ENCODE assay signal across 18 cellular contexts in the genomic region with DNA sequence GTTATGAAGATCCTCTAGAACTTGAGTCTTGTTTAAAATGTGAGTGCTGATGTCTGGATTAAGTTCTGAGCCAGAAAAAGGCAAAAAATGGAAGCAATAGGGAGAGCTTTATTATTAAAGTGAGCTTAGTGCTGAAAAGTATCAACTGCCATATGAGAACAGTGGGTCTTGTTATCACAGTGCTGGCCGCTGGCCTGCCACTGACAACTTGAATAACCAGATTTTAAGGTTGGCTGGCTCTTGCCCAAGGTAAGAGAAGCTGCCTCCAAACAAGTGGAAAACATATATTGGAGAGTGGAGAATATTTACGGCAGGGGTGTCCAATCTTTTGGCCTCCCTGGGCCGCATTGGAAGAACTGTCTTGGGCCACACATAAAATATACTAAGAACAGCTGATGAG. TPM values are rescaled to one million over a fixed set of nuclear protein-coding genes. Genes with fewer than 3 reads are reported as not detected.
DNase-seq lines count a peak whose midpoint lies in the region; ATAC-seq, FAIRE-seq and TF ChIP-seq lines count a peak whose summit lies in the region.
"Had no signal": no experiment of that assay in that cellular context is flagged by ENCODE, and none has a peak within 500 bp of the region (broad histone marks: within the 10 kb centered on the region; RNA-seq: fewer than 3 reads in every experiment).

No MANE protein-coding gene starts in this region.

- H4K20me1 ChIP-seq in PC-9 (ENCODE audit: insufficient read depth), result no peaks in the 10 kb centered on the region

- H3K4me3 ChIP-seq in PC-9, result no peak overlapping the region
- H3K4me3 ChIP-seq in pancreas, result no peak overlapping the region
- no peak overlapping the region for H3K4me3 ChIP-seq in sigmoid colon
- H3K4me3 ChIP-seq: GM23338, K562, Peyer's patch had no signal

- intact Hi-C loops in PC-9 (cut with micrococcal nuclease; ENCODE audit: unreplicated experiment), result loop anchor here (1.0 kb wide), 1 partner anchor 12 kb away; no protein-coding TSS in a partner anchor
- intact Hi-C loops in left ventricle myocardium superior (cut with micrococcal nuclease), result no loop called here
- intact Hi-C loops in pancreas (cut with DNase I), result no loop called here
- intact Hi-C loops in sigmoid colon (cut with DNase I), result no loop called here

- H3K4me1 ChIP-seq in PC-9 (replicated peaks; ENCODE audit: insufficient read depth) (no peaks in the 10 kb centered on the region), pancreas (peaks cover 0 to 7% (median 7%) of the 10 kb centered on the region in 3 donors), sigmoid colon (no peaks in the 10 kb centered on the region)
- H3K4me1 ChIP-seq: Peyer's patch had no signal

- no peaks in the 10 kb centered on the region for H3K9me2 ChIP-seq in PC-9 (ENCODE audit: insufficient read depth)

- TF ChIP-seq CTCF in C4-2B (conservative IDR thresholded peaks at IDR 0.05) (no peak), PC-9 (conservative IDR thresholded peaks at IDR 0.05) (no peak), pancreas (IDR thresholded peaks at IDR 0.05) (no peak), sigmoid colon (IDR thresholded peaks at IDR 0.05) (no peak)

- WGBS in pancreas, 2 donors, result 17 to 24% methylated on average over 3 of the region's 3 CpGs
- 51 to 80% methylated on average over 3 of the region's 3 CpGs for WGBS in sigmoid colon, 2 donors

- H3K4me2 ChIP-seq in PC-9, result no peak overlapping the region
- H3K4me2 ChIP-seq: GM23338 had no signal

- DNase-seq in PC-9, result peak; percentile 27 to 38
- DNase-seq in left ventricle myocardium superior, result peak; percentile 56
- DNase-seq in pancreas, result peak; percentile 65 to 76 (median 70)
- DNase-seq in substantia nigra (lab: John Stamatoyannopoulos, UW), result no peak
- DNase-seq in sigmoid colon, result no peak
- no peak for DNase-seq in activated CD8-positive, alpha-beta memory T cell treated with anti-CD3 and anti-CD28 coated beads, Interleukin-2, amount 50 U/mL, for 4 hours
- DNase-seq in HK-2 (ENCODE audit: unreplicated experiment), result no peak
- DNase-seq: ACHN; CD4-positive, alpha-beta memory T cell; NCI-H1048; NCI-H146; NCI-H2107; Peyer's patch; SHP77 treated with DMSO at 0.1 percent for 48 hours had no signal

- peaks cover 15% of the 10 kb centered on the region; the same call in 1 of the 2 replicates for H3K36me3 ChIP-seq in PC-9 (ENCODE audit: low read depth)
- no peaks in the 10 kb centered on the region for H3K36me3 ChIP-seq in pancreas
- H3K36me3 ChIP-seq in sigmoid colon, result peaks cover 0 to 22% (median 0%) of the 10 kb centered on the region in 4 donors

- CTCF ChIA-PET in PC-9 (lab: Charles Lee), result interaction anchor here (0.7 kb wide), 1 partner anchor 18 kb away, joined by 4 read pairs; no protein-coding TSS in a partner anchor

- no peak for TF ChIP-seq POLR2A in sigmoid colon (IDR thresholded peaks at IDR 0.05)

- no TSS peak for BruUV-seq in PC-9 (replicated peaks; lab: Mats Ljungman, UMichigan)

- H2AFZ ChIP-seq in PC-9, result no peak overlapping the region
- H2AFZ ChIP-seq: GM23338 had no signal

- ATAC-seq in left ventricle myocardium superior (peak; percentile 67), pancreas (peak; percentile 95 to 99 (median 98))
- ATAC-seq: GM23338, K562 had no signal

- H3K27me3 ChIP-seq in PC-9 (ENCODE audit: insufficient read depth, low read depth) (no peaks in the 10 kb centered on the region), pancreas (no peaks in the 10 kb centered on the region), sigmoid colon (no peaks in the 10 kb centered on the region)
- H3K27me3 ChIP-seq: Peyer's patch had no signal

- no peaks in the 10 kb centered on the region for H3K79me2 ChIP-seq in PC-9 (ENCODE audit: low read depth)

- H3F3A ChIP-seq in PC-9 (ENCODE audit: insufficient read depth, low read depth), result peaks cover 5% of the 10 kb centered on the region; the same call in 1 of the 2 replicates

- TF ChIP-seq EP300 in sigmoid colon (IDR thresholded peaks at IDR 0.05), result no peak

- no peak for FAIRE-seq in pancreas (lab: Jason Lieb, UNC)
- FAIRE-seq: K562 had no signal

- POLR2A ChIA-PET in PC-9 (lab: Charles Lee; ENCODE audit: unreplicated experiment), result interaction anchor here (0.5 to 0.7 kb wide), 2 partner anchors 465 to 490 kb away, joined by 8 to 15 read pairs; no protein-coding TSS in a partner anchor

- H3K9me3 ChIP-seq in PC-9 (ENCODE audit: insufficient read depth, low read depth) (no peaks in the 10 kb centered on the region), pancreas (no peaks in the 10 kb centered on the region), sigmoid colon (no peaks in the 10 kb centered on the region)
- H3K9me3 ChIP-seq: Peyer's patch had no signal

- H3K27ac ChIP-seq in C4-2B (peak overlapping the region; percentile 45), PC-9 (no peak overlapping the region), pancreas (peak overlapping the region in 3 of 4 donors; percentile 29 to 69 (median 34)), substantia nigra (ENCODE audit: low read depth, low read length, poor library complexity, severe bottlenecking) (no peak overlapping the region), sigmoid colon (no peak overlapping the region)
- H3K27ac ChIP-seq: HL-60, Peyer's patch had no signal

RNA-seq across cellular contexts. Expression of gene NUFIP1, which starts 33.9 kb away (rescaled TPM):
- total RNA-seq in PC-9 (2021) (6.7 and 7.3 TPM in 2 replicates), left ventricle myocardium superior (2.9 TPM), pancreas (1 to 10 TPM; 1.1 to 3.0 (median 2.0) TPM), sigmoid colon (1 to 10 TPM; 2.2 to 3.5 (median 3.0) TPM)
- polyA plus RNA-seq in pancreas (1 to 10 TPM; 1.3 to 2.4 TPM), sigmoid colon (1 to 10 TPM; 1.6 to 2.7 (median 1.8) TPM)

RNA-seq across cellular contexts. Expression of gene GPALPP1, which starts 33.9 kb away (rescaled TPM):
- total RNA-seq in PC-9 (2021) (36.4 and 42.2 TPM in 2 replicates), left ventricle myocardium superior (10.7 TPM), pancreas (10 to 100 TPM in 1 of 6 donors, 1 to 10 TPM in 5; 6.4 to 13.3 (median 9.1) TPM), sigmoid colon (10 to 100 TPM; 26.3 to 40.7 (median 32.9) TPM)
- polyA plus RNA-seq in pancreas (1 to 10 TPM; 4.3 to 8.5 TPM), sigmoid colon (10 to 100 TPM in 1 of 3 donors, 1 to 10 TPM in 2; 7.8 to 12.0 (median 8.3) TPM)

Comparison
In these comparisons a context has a peak if more than half of its experiments do, and no peak if none do; other contexts are left out.
1. H3K27ac ChIP-seq: peak in C4-2B (single experiment) and pancreas (3 of 4); none in PC-9 (single experiment), substantia nigra (single experiment) and sigmoid colon (0 of 4).
2. DNase-seq: peak in PC-9 (2 of 2), left ventricle myocardium superior (single experiment) and pancreas (6 of 6); none in substantia nigra (0 of 49), sigmoid colon (single experiment), activated CD8-positive, alpha-beta memory T cell treated with anti-CD3 and anti-CD28 coated beads, Interleukin-2, amount 50 U/mL, for 4 hours (single experiment) and HK-2 (single experiment).